Comparison of ENCODE assay signal across 11 cellular contexts in genomic region chr5:147234098-147234824, GRCh38. TPM values are rescaled to one million over a fixed set of nuclear protein-coding genes. Genes with fewer than 3 reads are reported as not detected.
DNase-seq lines count a peak whose midpoint lies in the region; ATAC-seq and TF ChIP-seq lines count a peak whose summit lies in the region.
"Had no signal": no experiment of that assay in that cellular context is flagged by ENCODE, and none has a peak within 500 bp of the region (broad histone marks: within the 10 kb centered on the region; RNA-seq: fewer than 3 reads in every experiment).

No MANE protein-coding gene starts in this region.

- BruUV-seq in Caco-2 (replicated peaks; lab: Mats Ljungman, UMichigan): no TSS peak

- peak overlapping the region; percentile 61 for H3K4me2 ChIP-seq in parathyroid adenoma (ENCODE audit: low read length)

- peak overlapping the region; percentile 40 for H2AFZ ChIP-seq in parathyroid adenoma

- H3K4me3 Mint-ChIP-seq in Caco-2 (ENCODE audit: unreplicated experiment): peak overlapping the region; percentile 57
- H3K4me3 Mint-ChIP-seq: activated naive CD8-positive, alpha-beta T cell treated with anti-CD3 and anti-CD28 coated beads for 36 hours had no signal

- H3K27ac ChIP-seq in cardiac muscle cell (no peak overlapping the region), parathyroid adenoma (no peak overlapping the region)

- no peaks in the 10 kb centered on the region for H3K27me3 ChIP-seq in Caco-2 (replicated peaks; ENCODE audit: control insufficient read depth, insufficient read depth, low read length)
- peaks cover 60% of the 10 kb centered on the region for H3K27me3 ChIP-seq in cardiac muscle cell
- H3K27me3 ChIP-seq in parathyroid adenoma (ENCODE audit: control insufficient read depth, insufficient read depth, low read length): no peaks in the 10 kb centered on the region

- no peaks in the 10 kb centered on the region for H3K4me1 Mint-ChIP-seq in Caco-2 (ENCODE audit: low read depth, unreplicated experiment)
- H3K4me1 Mint-ChIP-seq: activated naive CD8-positive, alpha-beta T cell treated with anti-CD3 and anti-CD28 coated beads for 36 hours had no signal

- CTCF ChIA-PET in Caco-2 (lab: Charles Lee): interaction anchor here (0.7 to 1.3 kb wide), 2 partner anchors 136 to 669 kb away, joined by 4 to 5 read pairs; no protein-coding TSS in a partner anchor

- TF ChIP-seq CTCF in Caco-2 (IDR thresholded peaks at IDR 0.05; ENCODE audit: insufficient read depth in 1 of 2, low read depth in 1 of 2, low read length in 1 of 2, severe bottlenecking in 1 of 2, unreplicated experiment in 1 of 2) (no peak), cardiac muscle cell (IDR thresholded peaks at IDR 0.05; ENCODE audit: low read depth, low read length) (no peak), parathyroid adenoma (IDR thresholded peaks at IDR 0.05) (no peak)

- no peaks in the 10 kb centered on the region for H3K79me2 ChIP-seq in parathyroid adenoma

- POLR2A ChIA-PET in Caco-2 (lab: Charles Lee): no interaction called here

- H3K27ac Mint-ChIP-seq in Caco-2 (ENCODE audit: unreplicated experiment): no peak overlapping the region
- H3K27ac Mint-ChIP-seq: activated naive CD8-positive, alpha-beta T cell treated with anti-CD3 and anti-CD28 coated beads for 36 hours had no signal

- H3K4me3 ChIP-seq in Caco-2 (ENCODE audit: low read depth, low read length): peak overlapping the region; percentile 32
- H3K4me3 ChIP-seq in cardiac muscle cell: peak overlapping the region; percentile 66
- peak overlapping the region; percentile 12 for H3K4me3 ChIP-seq in parathyroid adenoma (ENCODE audit: low read depth, low read length)

- ATAC-seq in SK-N-SH treated with all-trans-retinoic acid at 6 μM for 48 hours: peak; percentile 65
- ATAC-seq in GM18520 (IDR thresholded peaks at IDR 0.05; ENCODE audit: unreplicated experiment): no peak

- H3K9me3 ChIP-seq in Caco-2 (no peaks in the 10 kb centered on the region), cardiac muscle cell (ENCODE audit: low read depth) (no peaks in the 10 kb centered on the region), parathyroid adenoma (ENCODE audit: control insufficient read depth, low read length) (no peaks in the 10 kb centered on the region)

- no peaks in the 10 kb centered on the region for H3K36me3 ChIP-seq in Caco-2 (ENCODE audit: control insufficient read depth, insufficient read depth, low read length)
- H3K36me3 ChIP-seq in cardiac muscle cell: no peaks in the 10 kb centered on the region
- H3K36me3 ChIP-seq in parathyroid adenoma (ENCODE audit: control insufficient read depth, insufficient read depth, low read length): no peaks in the 10 kb centered on the region

- H3K27me3 Mint-ChIP-seq in Caco-2 (ENCODE audit: insufficient read depth, unreplicated experiment): peaks cover 41% of the 10 kb centered on the region

- no peaks in the 10 kb centered on the region for H3K36me3 Mint-ChIP-seq in Caco-2 (ENCODE audit: insufficient read depth, unreplicated experiment)
- H3K36me3 Mint-ChIP-seq: activated naive CD8-positive, alpha-beta T cell treated with anti-CD3 and anti-CD28 coated beads for 36 hours had no signal

- H3K9me3 Mint-ChIP-seq in Caco-2 (ENCODE audit: unreplicated experiment): no peaks in the 10 kb centered on the region
- H3K9me3 Mint-ChIP-seq: activated naive CD8-positive, alpha-beta T cell treated with anti-CD3 and anti-CD28 coated beads for 36 hours had no signal

- intact Hi-C loops in Caco-2 (cut with micrococcal nuclease; ENCODE audit: unreplicated experiment): no loop called here

- H3K4me1 ChIP-seq in Caco-2 (no peaks in the 10 kb centered on the region), cardiac muscle cell (ENCODE audit: low read depth) (no peaks in the 10 kb centered on the region), parathyroid adenoma (no peaks in the 10 kb centered on the region)

- DNase-seq in Caco-2 (no peak), cardiac muscle cell (ENCODE audit: low read depth in 1 of 2, low spot score in 1 of 2) (no peak), NCI-H2227 (lab: John Stamatoyannopoulos, UW; ENCODE audit: unreplicated experiment) (no peak), 8988T (no peak), NCI-H2227 treated with DMSO at 0.1 percent for 48 hours (lab: John Stamatoyannopoulos, UW) (no peak)
- DNase-seq: activated naive CD8-positive, alpha-beta T cell treated with anti-CD3 and anti-CD28 coated beads for 36 hours; GF-D8; NK-92 treated with Interleukin-12 subunit alpha and Interleukin-12 subunit beta, amount 100 ng/mL, for 24 hours had no signal

- no peak overlapping the region for H3K9ac ChIP-seq in parathyroid adenoma

TF ChIP-seq in SK-N-SH treated with all-trans-retinoic acid at 6 μM for 48 hours, 23 proteins besides CTCF, POLR2A, EP300 and RAD21:
- TF ChIP-seq SNAI2 (CRISPR knock-in tag; IDR thresholded peaks at IDR 0.05) (no peak), ZNF8 (CRISPR knock-in tag; IDR thresholded peaks at IDR 0.05) (no peak), ESRRG (CRISPR knock-in tag; IDR thresholded peaks at IDR 0.05) (no peak), ZNF70 (CRISPR knock-in tag; IDR thresholded peaks at IDR 0.05) (no peak)
TF ChIP-seq in SK-N-SH treated with all-trans-retinoic acid at 6 μM for 48 hours: peak in this region for 0.

RNA-seq across cellular contexts. Expression of gene STK32A, which starts 0.6 kb away (rescaled TPM):
- total RNA-seq in Caco-2 (2022): 0.16 and 0.32 TPM in 2 replicates
- total RNA-seq in cardiac muscle cell: 0.83 and 1.7 TPM in 2 replicates
- polyA plus RNA-seq in cardiac muscle cell: 0.11 and 1.1 TPM in 2 replicates
- total RNA-seq: activated naive CD8-positive, alpha-beta T cell treated with anti-CD3 and anti-CD28 coated beads for 36 hours had no signal

Comparison
In these comparisons a context has a peak if more than half of its experiments do, and no peak if none do; other contexts are left out.
1. H3K4me3 ChIP-seq: peak in every context shown above with its lines; median percentile 66 in cardiac muscle cell; 32 in Caco-2; 12 in parathyroid adenoma.